In genomic region chr12:51538599-51538998, GRCh38 we compare ENCODE assay signal across 21 cellular contexts.
"Had no signal": no experiment of that assay in that cellular context is flagged by ENCODE, and none has a peak within 500 bp of the region (broad histone marks: within the 10 kb centered on the region; RNA-seq: fewer than 3 reads in every experiment).

No MANE protein-coding gene starts in this region.

- H3K27ac ChIP-seq: colonic mucosa, epithelial cell of prostate, esophagus squamous epithelium, gastroesophageal sphincter, heart right ventricle, left lung, lower lobe of right lung had no signal

- H3K9me3 Mint-ChIP-seq: dendritic cell treated with granulocyte-macrophage colony-stimulating factor and Interleukin-4, amounts not matched to agents 40 ng/mL and 50 ng/mL, for 4 days; effector memory CD8-positive, alpha-beta T cell had no signal

- H3K9me3 ChIP-seq: colonic mucosa, esophagus squamous epithelium, gastroesophageal sphincter, heart right ventricle, left lung, lower lobe of right lung had no signal

- H3K27ac Mint-ChIP-seq: dendritic cell treated with granulocyte-macrophage colony-stimulating factor and Interleukin-4, amounts not matched to agents 40 ng/mL and 50 ng/mL, for 4 days; effector memory CD8-positive, alpha-beta T cell; endodermal cell had no signal

- H3K4me3 ChIP-seq: colonic mucosa, esophagus squamous epithelium, gastroesophageal sphincter, heart right ventricle, left lung, lower lobe of right lung had no signal

- H3K36me3 ChIP-seq: colonic mucosa, esophagus squamous epithelium, gastroesophageal sphincter, heart right ventricle, left lung, lower lobe of right lung had no signal

- H3K4me1 ChIP-seq: colonic mucosa, esophagus squamous epithelium, gastroesophageal sphincter, heart right ventricle, left lung, lower lobe of right lung had no signal

- H3K4me3 Mint-ChIP-seq: dendritic cell treated with granulocyte-macrophage colony-stimulating factor and Interleukin-4, amounts not matched to agents 40 ng/mL and 50 ng/mL, for 4 days; effector memory CD8-positive, alpha-beta T cell; endodermal cell had no signal

- ATAC-seq: effector memory CD8-positive, alpha-beta T cell; esophagus mucosa; gastroesophageal sphincter; heart right ventricle; left lung; left ventricle myocardium superior; lower lobe of right lung had no signal

- DNase-seq: cerebellar nuclear complex; colonic mucosa; cortex of kidney; effector CD8-positive, alpha-beta T cell; effector memory CD8-positive, alpha-beta T cell; endodermal cell; erythroblast; esophagus squamous epithelium; foreskin fibroblast; foreskin melanocyte; heart right ventricle; hippocampal formation; left lung; left ventricle myocardium superior; lower lobe of right lung; mesenchymal stem cell; midbrain had no signal

- H3K27me3 ChIP-seq: colonic mucosa had no signal
